8 cellular contexts compared by ENCODE assay signal in the genomic region with DNA sequence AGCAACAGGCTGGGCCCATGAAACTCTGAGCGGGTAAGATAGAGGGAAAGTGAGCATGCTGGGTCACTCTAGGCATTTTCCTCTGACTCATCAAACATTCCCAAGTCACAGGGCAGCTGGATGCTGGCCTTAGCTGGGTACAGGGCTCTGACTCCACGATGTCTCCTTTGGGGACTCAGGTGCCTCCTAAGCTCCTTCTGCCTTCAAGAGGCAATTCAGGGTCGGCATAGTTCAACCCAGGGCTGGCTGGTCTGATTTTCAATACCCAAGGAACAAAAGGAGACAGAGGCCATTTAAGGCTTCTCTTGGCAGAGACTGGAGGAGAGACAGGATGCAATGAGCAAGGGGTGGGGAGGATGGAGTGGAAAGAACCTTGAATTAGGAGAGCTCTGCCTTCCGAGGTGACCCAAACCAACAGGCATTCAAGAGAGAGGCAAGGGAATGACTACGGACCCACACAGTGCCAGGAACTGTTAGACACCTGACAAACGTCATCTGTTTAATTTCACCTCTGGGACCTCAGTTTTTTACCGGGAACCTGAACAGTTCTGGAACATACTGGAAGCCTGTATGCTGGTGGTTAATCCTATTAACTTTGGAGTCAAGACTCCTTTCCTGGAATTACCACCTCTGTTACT. TPM values are rescaled to one million over a fixed set of nuclear protein-coding genes. Genes with fewer than 3 reads are reported as not detected.
DNase-seq lines count a peak whose midpoint lies in the region; ATAC-seq and TF ChIP-seq lines count a peak whose summit lies in the region.

No MANE protein-coding gene starts in this region.

- no peaks in the 10 kb centered on the region for H3K9me3 Mint-ChIP-seq in mesothelial cell of epicardium

- POLR2A ChIA-PET in RWPE1 (lab: Yijun Ruan, JAX; ENCODE audit: low non-redundant PET) = interaction anchor here (2.1 kb wide), 1 partner anchor 9 kb away, joined by 11 read pairs; a partner anchor contains a TSS

- H3K27ac Mint-ChIP-seq in mesothelial cell of epicardium = no peak overlapping the region

- CTCF ChIA-PET in RWPE1 (lab: Yijun Ruan, JAX) = interaction anchor here (0.5 to 2.4 kb wide), 6 partner anchors 9 to 543 kb away, joined by 3 to 12 read pairs (median 3); no protein-coding TSS in a partner anchor

- no peaks in the 10 kb centered on the region for H3K27me3 ChIP-seq in rectal smooth muscle tissue (ENCODE audit: control insufficient read depth, insufficient read depth, low read length)

- DNase-seq in EL (peak; percentile 84), RWPE1 (ENCODE audit: low spot score) (peak; percentile 60), foreskin melanocyte (peak; percentile 62), mesothelial cell of epicardium (ENCODE audit: low spot score in 2 of 2, unreplicated experiment in 2 of 2) (no peak)
- DNase-seq in activated CD4-positive, CD25-positive, alpha-beta regulatory T cell (lab: John Stamatoyannopoulos, UW) = no peak

- H3K9ac ChIP-seq in rectal smooth muscle tissue (ENCODE audit: low read length) = peak overlapping the region; percentile 29

- no peaks in the 10 kb centered on the region for H3K27me3 Mint-ChIP-seq in mesothelial cell of epicardium (ENCODE audit: low read depth)

- H3K4me3 ChIP-seq in rectal smooth muscle tissue (ENCODE audit: low read length) = peak overlapping the region; percentile 74

- H3K4me1 Mint-ChIP-seq in mesothelial cell of epicardium = peaks cover 15% of the 10 kb centered on the region

- peak overlapping the region; percentile 92 for H3K27ac ChIP-seq in RWPE1
- peak overlapping the region; percentile 97 for H3K27ac ChIP-seq in rectal smooth muscle tissue (ENCODE audit: low read depth, low read length)

- H3K4me3 Mint-ChIP-seq in mesothelial cell of epicardium = no peak overlapping the region

- H3K4me1 ChIP-seq in rectal smooth muscle tissue (ENCODE audit: control insufficient read depth, insufficient read depth, low read length) = peaks cover 21% of the 10 kb centered on the region

- no peak for TF ChIP-seq CTCF in RWPE1 (conservative IDR thresholded peaks at IDR 0.05; ENCODE audit: low read depth)
- no peak for TF ChIP-seq CTCF in mesothelial cell of epicardium (IDR thresholded peaks at IDR 0.05; ENCODE audit: unreplicated experiment)

- peaks cover 14% of the 10 kb centered on the region for H3K36me3 ChIP-seq in rectal smooth muscle tissue (ENCODE audit: control insufficient read depth, insufficient read depth, low read length)

- ATAC-seq in HG03439 (IDR thresholded peaks at IDR 0.05; ENCODE audit: unreplicated experiment) = no peak
- no peak for ATAC-seq in HG02870 (IDR thresholded peaks at IDR 0.05; ENCODE audit: unreplicated experiment)

- peaks cover 10% of the 10 kb centered on the region for H3K36me3 Mint-ChIP-seq in mesothelial cell of epicardium

RNA-seq across cellular contexts. Expression of a gene that starts 0.9 kb away (rescaled TPM):
- 42.3 to 46.0 TPM (median 45.8 TPM) in 3 replicates for total RNA-seq in mesothelial cell of epicardium

RNA-seq across cellular contexts. Expression of a gene that starts 10.0 kb away (rescaled TPM):
- total RNA-seq in mesothelial cell of epicardium = 6.0 to 7.7 TPM (median 6.8 TPM) in 3 replicates

RNA-seq across cellular contexts. Expression of a gene that starts 24.2 kb away (rescaled TPM):
- 2.8 to 3.1 TPM (median 2.9 TPM) in 3 replicates for total RNA-seq in mesothelial cell of epicardium

RNA-seq across cellular contexts. Expression of a gene that starts 42.5 kb away (rescaled TPM):
- 21.2 to 21.9 TPM (median 21.4 TPM) in 3 replicates for total RNA-seq in mesothelial cell of epicardium

RNA-seq across cellular contexts. Expression of a gene that starts 50.5 kb away (rescaled TPM):
- total RNA-seq in mesothelial cell of epicardium = 77.8 to 91.1 TPM (median 82.2 TPM) in 3 replicates

Comparison
In these comparisons a context has a peak if more than half of its experiments do, and no peak if none do; other contexts are left out.
1. DNase-seq: peak in EL (single experiment), RWPE1 (single experiment) and foreskin melanocyte (single experiment); none in mesothelial cell of epicardium (0 of 2) and activated CD4-positive, CD25-positive, alpha-beta regulatory T cell (0 of 4).